In the genomic region with DNA sequence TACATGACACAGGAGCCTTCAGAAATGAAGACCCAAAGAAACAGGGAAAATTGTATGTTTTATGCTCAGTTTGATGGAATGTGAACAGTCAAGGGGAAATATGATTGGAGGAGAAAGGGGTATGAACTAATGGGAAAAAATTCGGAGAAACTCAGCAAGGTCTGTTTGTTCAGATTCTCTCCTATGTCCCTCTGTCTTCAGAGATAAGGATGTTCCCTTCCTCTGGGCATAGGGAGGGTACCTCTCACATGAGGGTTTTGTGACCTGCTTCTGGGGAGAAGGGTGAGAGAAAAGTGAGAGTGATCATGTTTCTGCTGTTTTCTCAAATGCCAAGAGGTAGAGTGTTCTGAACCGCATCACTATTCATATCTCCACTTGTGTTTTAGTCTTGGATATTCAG, we compare ENCODE assay signal across 24 cellular contexts.
"Had no signal": no experiment of that assay in that cellular context is flagged by ENCODE, and none has a peak within 500 bp of the region (broad histone marks: within the 10 kb centered on the region; RNA-seq: fewer than 3 reads in every experiment).

No MANE protein-coding gene starts in this region.

- H3K4me3 ChIP-seq: adrenal gland, ascending aorta, left lung, lung, right lobe of liver, stomach, suprapubic skin, tibial nerve had no signal

- H3K36me3 ChIP-seq: adrenal gland, ascending aorta, brain microvascular endothelial cell, left lung, right lobe of liver, stomach, suprapubic skin had no signal

- H3K27ac Mint-ChIP-seq: activated naive CD8-positive, alpha-beta T cell; activated T-helper 2 cell treated with anti-CD3 and anti-CD28 coated beads, Interferon-gamma antibody, Interleukin-2, Interleukin-4, amounts not matched to agents 10 μg/mL and 5 μg/mL and 100 μg/mL, durations not matched to agents 14 hours and 24 hours and 36 hours; stimulated activated memory B cell treated with anti-CD40 and anti-IgM and Interleukin-4, amounts not matched to agents 10 μg/mL and 1 μg/mL and 100 μg/mL, for 72 hours had no signal

- H3K27ac ChIP-seq: adrenal gland, ascending aorta, brain microvascular endothelial cell, foreskin keratinocyte, left lung, right lobe of liver, stomach, suprapubic skin, tibial nerve had no signal

- H3K4me1 ChIP-seq: adrenal gland, ascending aorta, left lung, tibial nerve had no signal

- H3K9me3 ChIP-seq: adrenal gland, ascending aorta, left lung, right lobe of liver, stomach, suprapubic skin, tibial nerve had no signal

- ATAC-seq: activated T-cell treated with anti-CD3 and anti-CD28 coated beads, Interleukin-2, amount 50 U/mL, for 4 hours; foreskin keratinocyte; left lung; naive thymus-derived CD4-positive, alpha-beta T cell; right lobe of liver; stimulated activated memory B cell treated with anti-CD40 and anti-IgM and Interleukin-4, amounts not matched to agents 10 μg/mL and 1 μg/mL and 100 μg/mL, for 72 hours had no signal

- H3K4me1 Mint-ChIP-seq: neural crest cell; stimulated activated memory B cell treated with anti-CD40 and anti-IgM and Interleukin-4, amounts not matched to agents 10 μg/mL and 1 μg/mL and 100 μg/mL, for 72 hours had no signal

- H3K27me3 ChIP-seq: adrenal gland, ascending aorta, brain microvascular endothelial cell, foreskin keratinocyte, left lung, right lobe of liver, stomach, suprapubic skin, tibial nerve had no signal

- H3K27me3 Mint-ChIP-seq: activated naive CD8-positive, alpha-beta T cell; naive thymus-derived CD4-positive, alpha-beta T cell; stimulated activated memory B cell treated with anti-CD40 and anti-IgM and Interleukin-4, amounts not matched to agents 10 μg/mL and 1 μg/mL and 100 μg/mL, for 72 hours had no signal

- DNase-seq: activated CD4-positive, alpha-beta T cell treated with anti-CD3 and anti-CD28 coated beads, Interleukin-2, amount 50 U/mL, for 4 hours; activated CD8-positive, alpha-beta memory T cell treated with anti-CD3 and anti-CD28 coated beads, Interleukin-2, amount 50 U/mL, for 4 hours; activated naive CD4-positive, alpha-beta T cell; activated T-cell treated with anti-CD3 and anti-CD28 coated beads, Interleukin-2, amount 50 U/mL, for 4 hours; adrenal gland; brain microvascular endothelial cell; caudate nucleus; dermis blood vessel endothelial cell; effector CD8-positive, alpha-beta T cell; foreskin keratinocyte; left lung; naive thymus-derived CD4-positive, alpha-beta T cell; occipital lobe; right lobe of liver; small intestine; stomach had no signal

- H3K4me3 Mint-ChIP-seq: activated naive CD8-positive, alpha-beta T cell; activated T-cell treated with anti-CD3 and anti-CD28 coated beads, Interleukin-2, amount 50 U/mL, for 4 hours; naive thymus-derived CD4-positive, alpha-beta T cell; neural crest cell; stimulated activated memory B cell treated with anti-CD40 and anti-IgM and Interleukin-4, amounts not matched to agents 10 μg/mL and 1 μg/mL and 100 μg/mL, for 72 hours had no signal

- H3K9me3 Mint-ChIP-seq: activated T-cell treated with anti-CD3 and anti-CD28 coated beads, Interleukin-2, amount 50 U/mL, for 4 hours; activated T-helper 2 cell treated with anti-CD3 and anti-CD28 coated beads, Interferon-gamma antibody, Interleukin-2, Interleukin-4, amounts not matched to agents 10 μg/mL and 5 μg/mL and 100 μg/mL, durations not matched to agents 14 hours and 24 hours and 36 hours; neural crest cell; stimulated activated memory B cell treated with anti-CD40 and anti-IgM and Interleukin-4, amounts not matched to agents 10 μg/mL and 1 μg/mL and 100 μg/mL, for 72 hours had no signal
